ENCODE assay signal across 28 cellular contexts in genomic region chr5:43815504-43815903, GRCh38.
"Had no signal": no experiment of that assay in that cellular context is flagged by ENCODE, and none has a peak within 500 bp of the region (broad histone marks: within the 10 kb centered on the region; RNA-seq: fewer than 3 reads in every experiment).

No MANE protein-coding gene starts in this region.

- H3K9me3 ChIP-seq: gastrocnemius medialis had no signal

- H3K4me3 ChIP-seq: ascending aorta, coronary artery, dorsolateral prefrontal cortex, esophagus muscularis mucosa, gastrocnemius medialis, heart left ventricle had no signal

- H3K27ac ChIP-seq: ascending aorta, brain microvascular endothelial cell, coronary artery, dorsolateral prefrontal cortex, esophagus muscularis mucosa, foreskin keratinocyte, gastrocnemius medialis, heart left ventricle, VCaP had no signal

- FAIRE-seq: bronchial epithelial cell, TTC549 had no signal

- H3K36me3 ChIP-seq: ascending aorta, brain microvascular endothelial cell, esophagus muscularis mucosa, gastrocnemius medialis, heart left ventricle had no signal

- H3K4me1 ChIP-seq: ascending aorta, esophagus muscularis mucosa, foreskin keratinocyte, gastrocnemius medialis, heart left ventricle had no signal

- DNase-seq: activated CD4-positive, alpha-beta T cell treated with anti-CD3 and anti-CD28 coated beads for 1 hour; activated CD4-positive, alpha-beta T cell treated with anti-CD3 and anti-CD28 coated beads for 4 hours; activated CD4-positive, alpha-beta T cell treated with anti-CD3 and anti-CD28 coated beads, Interleukin-2, amount 10 ng/mL, durations not matched to agents 7 days and 5 days; activated CD4-positive, alpha-beta T cell treated with anti-CD3 and anti-CD28 coated beads, Interleukin-2, amount 50 U/mL, for 4 hours; activated CD8-positive, alpha-beta memory T cell treated with anti-CD3 and anti-CD28 coated beads for 24 hours; activated CD8-positive, alpha-beta T cell treated with anti-CD3 and anti-CD28 coated beads for 36 hours; activated effector memory CD4-positive, alpha-beta T cell treated with anti-CD3 and anti-CD28 coated beads, Interleukin-2, amount 50 U/mL, for 16 hours; activated naive CD4-positive, alpha-beta T cell treated with anti-CD3 and anti-CD28 coated beads for 36 hours; activated naive CD8-positive, alpha-beta T cell treated with anti-CD3 and anti-CD28 coated beads for 36 hours; activated naive CD8-positive, alpha-beta T cell treated with anti-CD3 and anti-CD28 coated beads, Interleukin-2, amount 50 U/mL, for 24 hours; activated T-cell treated with anti-CD3 and anti-CD28 coated beads, Interleukin-2, amount 50 U/mL, for 1 hour; activated T-cell treated with anti-CD3 and anti-CD28 coated beads, Interleukin-2, amount 50 U/mL, for 48 hours; brain microvascular endothelial cell; dorsolateral prefrontal cortex; effector memory CD4-positive, alpha-beta T cell; erythroblast; foreskin keratinocyte; gastrocnemius medialis; glutamatergic neuron; heart left ventricle; T-helper 2 cell had no signal

- ATAC-seq: activated CD8-positive, alpha-beta T cell treated with anti-CD3 and anti-CD28 coated beads for 36 hours; activated naive CD8-positive, alpha-beta T cell treated with anti-CD3 and anti-CD28 coated beads, Interleukin-2, amount 50 U/mL, for 24 hours; foreskin keratinocyte; gastrocnemius medialis; heart left ventricle; WTC11 had no signal

- H3K27me3 ChIP-seq: ascending aorta, brain microvascular endothelial cell, dorsolateral prefrontal cortex, esophagus muscularis mucosa, foreskin keratinocyte, gastrocnemius medialis, heart left ventricle had no signal
